Comparison of ENCODE assay signal across 24 cellular contexts in the genomic region with DNA sequence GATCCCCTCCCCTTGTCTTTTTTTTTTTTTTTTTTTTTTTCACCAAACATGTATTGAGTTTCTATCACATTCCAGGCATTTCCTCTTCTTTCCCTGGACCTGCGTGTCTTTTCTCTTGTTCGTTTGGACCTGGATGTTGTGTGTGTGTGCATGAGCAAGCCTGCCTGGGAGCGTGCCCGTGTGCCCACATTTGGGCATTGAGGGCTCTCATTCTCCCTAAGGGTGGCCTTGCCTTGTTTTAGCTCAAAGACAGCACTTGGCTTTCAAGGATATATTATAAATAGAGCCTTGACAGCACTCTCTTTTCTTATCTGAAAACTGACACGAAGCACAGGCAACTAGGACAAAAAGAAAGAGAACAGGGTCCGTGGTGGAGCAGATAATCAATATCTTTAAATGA.
"Had no signal": no experiment of that assay in that cellular context is flagged by ENCODE, and none has a peak within 500 bp of the region (broad histone marks: within the 10 kb centered on the region; RNA-seq: fewer than 3 reads in every experiment).

No MANE protein-coding gene starts in this region.

- H3K4me1 ChIP-seq: psoas muscle, right lobe of liver, upper lobe of left lung had no signal

- H3K36me3 ChIP-seq: gastrocnemius medialis, ovary, right lobe of liver, thoracic aorta, tibial nerve, upper lobe of left lung had no signal

- H3K27me3 ChIP-seq: dorsolateral prefrontal cortex, gastrocnemius medialis, ovary, right lobe of liver, tibial nerve, upper lobe of left lung had no signal

- H3K4me3 ChIP-seq: dorsolateral prefrontal cortex, gastrocnemius medialis, ovary, psoas muscle, right lobe of liver, thoracic aorta, tibial nerve, upper lobe of left lung had no signal

- H3K27ac ChIP-seq: dorsolateral prefrontal cortex, epithelial cell of prostate, gastrocnemius medialis, ovary, psoas muscle, right lobe of liver, upper lobe of left lung had no signal

- DNase-seq: dorsolateral prefrontal cortex; effector CD4-positive, alpha-beta T cell; gastrocnemius medialis; hypothalamus; immature natural killer cell; islet precursor cell; kidney glomerular epithelial cell; mesenchymal stem cell; naive thymus-derived CD8-positive, alpha-beta T cell; nephron progenitor cell; nucleus accumbens; ovary; posterior cingulate gyrus; psoas muscle; right lobe of liver; small intestine; stimulated activated CD4-positive, alpha-beta T cell treated with anti-CD3 and anti-CD28 coated beads, Interleukin-15, amount 100 ng/mL, for 24 hours; stimulated activated CD4-positive, alpha-beta T cell treated with anti-CD3 and anti-CD28 coated beads, Interleukin-2, amount 100 ng/mL, for 48 hours; stimulated activated naive B cell treated with anti-CD40 and anti-IgM and Interleukin-4, amounts not matched to agents 10 μg/mL and 1 μg/mL and 100 μg/mL, for 72 hours; upper lobe of left lung had no signal

- H3K9me3 ChIP-seq: gastrocnemius medialis, ovary, psoas muscle, right lobe of liver, thoracic aorta, tibial nerve, upper lobe of left lung had no signal

- ATAC-seq: esophagus mucosa; naive thymus-derived CD8-positive, alpha-beta T cell; right lobe of liver; stimulated activated naive B cell treated with anti-CD40 and anti-IgM and Interleukin-4, amounts not matched to agents 10 μg/mL and 1 μg/mL and 100 μg/mL, for 72 hours had no signal
